In the genomic region with DNA sequence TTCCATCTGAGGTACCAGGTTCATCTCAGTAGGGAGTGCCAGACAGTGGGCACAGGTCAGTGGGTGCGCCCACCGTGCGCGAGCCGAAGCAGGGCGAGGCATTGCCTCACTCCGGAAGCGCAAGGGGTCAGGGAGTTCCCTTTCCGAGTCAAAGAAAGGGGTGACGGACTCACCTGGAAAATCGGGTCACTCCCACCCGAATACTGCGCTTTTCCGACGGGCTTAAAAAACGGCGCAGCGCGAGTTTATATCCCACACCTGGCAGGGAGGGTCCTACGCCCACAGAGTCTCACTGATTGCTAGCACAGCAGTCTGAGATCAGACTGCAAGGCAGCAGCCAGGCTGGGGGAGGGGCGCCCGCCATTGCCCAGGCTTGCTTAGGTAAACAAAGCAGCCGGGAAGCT, we compare ENCODE assay signal across 7 cellular contexts.
A peak's percentile ranks its signal among the peaks of the same experiment; 100 is the strongest.
DNase-seq lines count a peak whose midpoint lies in the region; ATAC-seq, FAIRE-seq and TF ChIP-seq lines count a peak whose summit lies in the region.
"Not testable (repeated sequence)": the region's sequence is repeated elsewhere in the genome, so short reads cannot be mapped to it uniquely, and the experiment has no call there.

No MANE protein-coding gene starts in this region.

- H4K8ac ChIP-seq in mesendoderm (ENCODE audit: low read depth, low read length), result not testable (repeated sequence)

- peaks cover 10% of the 10 kb centered on the region for H3K36me3 Mint-ChIP-seq in GM23338 (ENCODE audit: low read depth)
- H3K36me3 Mint-ChIP-seq in glutamatergic neuron (ENCODE audit: unreplicated experiment), result not testable (repeated sequence)

- not testable (repeated sequence) for TF ChIP-seq POLR2A in prostate gland (IDR thresholded peaks at IDR 0.05)

- H3K4me3 Mint-ChIP-seq in GM23338 (peak overlapping the region; percentile 59), glutamatergic neuron (ENCODE audit: unreplicated experiment) (peak overlapping the region; percentile 65)

- not testable (repeated sequence) for H2AK5ac ChIP-seq in mesendoderm (ENCODE audit: low read length)

- H3K4me3 ChIP-seq in GM23338 (peak overlapping the region; percentile 52), Loucy (ENCODE audit: low read length, poor library complexity, severe bottlenecking) (peak overlapping the region; percentile 66), bronchial epithelial cell (ENCODE audit: low read depth, low read length) (peak overlapping the region; percentile 16), prostate gland (peak overlapping the region; percentile 35 to 40)
- not testable (repeated sequence) for H3K4me3 ChIP-seq in mesendoderm (ENCODE audit: low read length)

- not testable (repeated sequence) for H2BK15ac ChIP-seq in mesendoderm (replicated peaks; ENCODE audit: low read depth)

- peak overlapping the region; percentile 42 for H3K56ac ChIP-seq in mesendoderm (ENCODE audit: low read length)

- not testable (repeated sequence) for H3K4ac ChIP-seq in mesendoderm (ENCODE audit: low read depth, low read length)

- TF ChIP-seq CTCF in GM23338 (conservative IDR thresholded peaks at IDR 0.05; ENCODE audit: low read depth in 2 of 2); Loucy (conservative IDR thresholded peaks at IDR 0.05; ENCODE audit: low read length); bronchial epithelial cell (IDR thresholded peaks at IDR 0.05; ENCODE audit: insufficient read depth, low read length, severe bottlenecking); glutamatergic neuron (IDR thresholded peaks at IDR 0.05; ENCODE audit: partially characterized antibody, unreplicated experiment); prostate gland (IDR thresholded peaks at IDR 0.05): not testable (repeated sequence)

- H3K9me2 ChIP-seq in GM23338 (ENCODE audit: insufficient read depth); Loucy (replicated peaks; ENCODE audit: low read depth, low read length): not testable (repeated sequence)

- not testable (repeated sequence) for H3K79me1 ChIP-seq in mesendoderm (ENCODE audit: low read length)

- H3K4me1 ChIP-seq in GM23338 (ENCODE audit: insufficient read depth); Loucy (ENCODE audit: insufficient read depth, low read length, poor library complexity, severe bottlenecking); mesendoderm (ENCODE audit: control insufficient read depth, low read depth, low read length); prostate gland (replicated peaks): not testable (repeated sequence)

- ATAC-seq in GM23338, result not testable (repeated sequence)

- not testable (repeated sequence) for H3K23ac ChIP-seq in mesendoderm (ENCODE audit: low read length)

- H3K9me3 Mint-ChIP-seq in GM23338; glutamatergic neuron (ENCODE audit: unreplicated experiment): not testable (repeated sequence)

- FAIRE-seq in bronchial epithelial cell (lab: Jason Lieb, UNC), result not testable (repeated sequence)

- H3K36me3 ChIP-seq in GM23338 (ENCODE audit: insufficient read depth); Loucy (ENCODE audit: insufficient read depth, low read length); bronchial epithelial cell (ENCODE audit: control insufficient read depth, insufficient read depth, low read length); mesendoderm (ENCODE audit: control insufficient read depth, insufficient read depth, low read length); prostate gland: not testable (repeated sequence)

- not testable (repeated sequence) for H3K4me1 Mint-ChIP-seq in GM23338; glutamatergic neuron (ENCODE audit: low read depth, unreplicated experiment)

- no CpG with 5 or more reads among the region's 23 CpGs for WGBS in mesendoderm (ENCODE audit: extremely low coverage, insufficient coverage, low lambda C conversion rate)
- WGBS in prostate gland, result 49% methylated on average over 14 of the region's 23 CpGs

- H3K27me3 Mint-ChIP-seq in GM23338 (ENCODE audit: insufficient read depth, low read depth, poor library complexity); glutamatergic neuron (ENCODE audit: unreplicated experiment): not testable (repeated sequence)

- intact Hi-C loops in prostate gland (cut with DNase I), result not testable (repeated sequence)

- not testable (repeated sequence) for H2AFZ ChIP-seq in GM23338
- H2AFZ ChIP-seq in Loucy (ENCODE audit: low read length), result peak overlapping the region; percentile 60; the same call in 1 of the 2 replicates

- H3K9me3 ChIP-seq in Loucy (ENCODE audit: insufficient read depth, low read depth, low read length); prostate gland: not testable (repeated sequence)

- H3K27ac ChIP-seq in GM23338 (ENCODE audit: low read depth); mesendoderm (ENCODE audit: low read depth, low read length): not testable (repeated sequence)
- H3K27ac ChIP-seq in prostate gland, result peak overlapping the region in 1 of 2 donors; percentile 45

- not testable (repeated sequence) for H4K20me1 ChIP-seq in GM23338 (replicated peaks; ENCODE audit: insufficient read depth); Loucy (ENCODE audit: insufficient read depth, low read length, poor library complexity, severe bottlenecking)

- H3K27me3 ChIP-seq in GM23338 (ENCODE audit: insufficient read depth); Loucy (ENCODE audit: insufficient read depth, low read length, poor library complexity, severe bottlenecking); bronchial epithelial cell (ENCODE audit: control insufficient read depth, insufficient read depth, low read length); mesendoderm (ENCODE audit: insufficient read depth, low read length, poor library complexity); prostate gland (replicated peaks; ENCODE audit: insufficient read depth): not testable (repeated sequence)

- peak overlapping the region; percentile 74; the same call in 1 of the 2 replicates for H3K4me2 ChIP-seq in GM23338
- not testable (repeated sequence) for H3K4me2 ChIP-seq in Loucy (ENCODE audit: low read depth, low read length, poor library complexity, severe bottlenecking); mesendoderm (ENCODE audit: low read length)

- H3K18ac ChIP-seq in mesendoderm (ENCODE audit: low read length), result not testable (repeated sequence)

- H3F3A ChIP-seq in GM23338 (replicated peaks; ENCODE audit: low read depth); Loucy (ENCODE audit: low read depth): not testable (repeated sequence)

- not testable (repeated sequence) for H4K5ac ChIP-seq in mesendoderm (ENCODE audit: low read length)

- DNase-seq in GM23338 (ENCODE audit: low spot score); glutamatergic neuron: not testable (repeated sequence)
- peak; percentile 6 for DNase-seq in NCI-H526 treated with DMSO at 0.1 percent for 48 hours (lab: John Stamatoyannopoulos, UW)
- DNase-seq in bronchial epithelial cell (ENCODE audit: low read depth), result peak; percentile 23
- peak; percentile 14 for DNase-seq in mesendoderm
- peak; percentile 25 for DNase-seq in prostate gland (ENCODE audit: low spot score)

- H3K79me2 ChIP-seq in GM23338 (replicated peaks; ENCODE audit: insufficient read depth); Loucy (ENCODE audit: insufficient read depth, low read length); mesendoderm (ENCODE audit: control insufficient read depth, insufficient read depth, low read length): not testable (repeated sequence)

- not testable (repeated sequence) for H2BK120ac ChIP-seq in mesendoderm (ENCODE audit: low read depth, low read length)

- not testable (repeated sequence) for H2BK5ac ChIP-seq in mesendoderm (ENCODE audit: low read length)

- H3K9ac ChIP-seq in Loucy (ENCODE audit: low read depth, low read length, poor library complexity, severe bottlenecking); mesendoderm (ENCODE audit: low read length): not testable (repeated sequence)

- peak overlapping the region; percentile 93 for H3K27ac Mint-ChIP-seq in GM23338
- not testable (repeated sequence) for H3K27ac Mint-ChIP-seq in glutamatergic neuron (ENCODE audit: unreplicated experiment)
